Comparison of ENCODE assay signal across 8 cellular contexts in the genomic region with DNA sequence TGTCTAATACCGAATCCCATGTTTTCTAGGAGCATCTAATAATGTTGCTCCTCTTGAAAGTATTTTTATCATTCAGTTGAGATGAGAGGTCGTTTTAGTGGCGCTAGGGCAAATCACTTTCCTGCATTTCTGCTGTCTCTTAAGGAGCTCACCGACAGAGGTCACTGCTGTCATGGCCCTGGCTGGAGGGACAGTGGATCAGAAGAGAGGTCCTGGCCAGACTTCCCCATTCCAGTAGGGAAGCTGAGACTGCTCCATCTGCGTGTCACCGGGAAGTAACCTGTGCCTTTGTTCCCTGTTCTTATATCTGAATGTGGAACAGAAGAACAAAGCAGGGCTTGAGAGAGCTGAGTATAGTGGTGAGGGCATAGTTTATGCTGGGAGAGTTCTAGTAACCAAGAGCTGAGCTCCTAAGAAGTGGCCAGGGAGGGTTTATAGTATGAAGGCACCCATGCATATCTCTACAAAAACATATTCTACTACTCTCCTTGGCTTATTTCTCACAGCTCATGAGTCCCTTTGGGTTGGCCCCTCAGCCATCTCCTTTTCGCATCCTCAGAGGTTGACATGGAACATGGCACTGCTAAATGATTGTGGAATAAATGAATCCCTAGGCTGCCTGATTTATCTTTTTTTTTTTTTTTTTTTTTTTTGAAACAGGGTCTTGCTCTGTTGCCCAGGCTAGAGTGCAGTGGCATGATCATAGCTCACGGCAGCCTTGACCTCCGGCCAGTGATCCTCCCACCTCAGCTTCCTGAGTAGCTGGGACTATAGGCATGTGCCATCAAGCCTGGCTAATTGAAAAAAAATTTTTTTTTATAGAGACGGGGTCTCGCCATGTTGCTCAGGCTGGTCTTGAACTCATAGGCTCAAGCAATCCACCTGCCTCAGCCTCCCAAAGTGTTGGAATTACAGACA. TPM values are rescaled to one million over a fixed set of nuclear protein-coding genes. Genes with fewer than 3 reads are reported as not detected.
DNase-seq lines count a peak whose midpoint lies in the region; ATAC-seq, FAIRE-seq and TF ChIP-seq lines count a peak whose summit lies in the region.

No MANE protein-coding gene starts in this region.

- H3K9me3 Mint-ChIP-seq in stimulated activated effector memory CD8-positive, alpha-beta T cell treated with anti-CD3 and anti-CD28 coated beads, Interleukin-12 subunit alpha, Interleukin-12 subunit beta, amount 100 ng/mL, for 72 hours, result no peaks in the 10 kb centered on the region

- dilution Hi-C loops in mammary epithelial cell (cut with HindIII; ENCODE audit: low sequenced_read_pairs), result no loop called here

- intact Hi-C loops in mammary epithelial cell (cut with micrococcal nuclease), result no loop called here

- no peaks in the 10 kb centered on the region for H4K20me1 ChIP-seq in mammary epithelial cell (ENCODE audit: insufficient read depth, low read length)

- no peak for FAIRE-seq in GM19239 (lab: Jason Lieb, UNC)

- H3K4me3 ChIP-seq in HEK293 (ENCODE audit: low read depth, low read length) (no peak overlapping the region), mammary epithelial cell (replicated peaks in 1 of 3; ENCODE audit: insufficient read depth in 1 of 3, low read depth in 2 of 3, low read length in 3 of 3) (no peak overlapping the region)

- no peak overlapping the region for H3K4me3 Mint-ChIP-seq in stimulated activated effector memory CD8-positive, alpha-beta T cell treated with anti-CD3 and anti-CD28 coated beads, Interleukin-12 subunit alpha, Interleukin-12 subunit beta, amount 100 ng/mL, for 72 hours

- CTCF ChIA-PET in HEK293 (lab: Yijun Ruan, JAX) (interaction anchor here (0.6 to 0.9 kb wide), 5 partner anchors 25 to 951 kb away, joined by 3 to 7 read pairs (median 3); a partner anchor contains a TSS), mammary epithelial cell (lab: Charles Lee; ENCODE audit: low non-redundant PET) (interaction anchor here (0.6 to 0.7 kb wide), 3 partner anchors 32 to 412 kb away, joined by 3 to 4 read pairs (median 3); no protein-coding TSS in a partner anchor)

- no peak overlapping the region for H2AFZ ChIP-seq in mammary epithelial cell (ENCODE audit: low read depth, low read length)

- POLR2A ChIA-PET in HEK293 (lab: Yijun Ruan, JAX), result interaction anchor here (0.6 to 0.7 kb wide), 2 partner anchors 16 to 49 kb away, joined by 3 to 8 read pairs; no protein-coding TSS in a partner anchor

- 79% methylated on average over 10 of the region's 11 CpGs for WGBS in mammary epithelial cell (ENCODE audit: low coverage, missing lambda C conversion rate)

- no peak for ATAC-seq in stimulated activated effector memory CD8-positive, alpha-beta T cell treated with anti-CD3 and anti-CD28 coated beads, Interleukin-12 subunit alpha, Interleukin-12 subunit beta, amount 100 ng/mL, for 72 hours

- no TSS peak for BruUV-seq in mammary epithelial cell (replicated peaks; lab: Mats Ljungman, UMichigan)

- in situ Hi-C loops in mammary epithelial cell (cut with MboI; ENCODE audit: low sequenced_read_pairs in 2 of 2), result no loop called here

- H3K27ac ChIP-seq in HEK293 (ENCODE audit: extremely low read depth, low read depth, low read length) (no peak overlapping the region), mammary epithelial cell (ENCODE audit: insufficient read depth, low read depth, low read length) (no peak overlapping the region)

- H3K9ac ChIP-seq in mammary epithelial cell (ENCODE audit: insufficient read depth, low read length), result no peak overlapping the region

- H3K27ac Mint-ChIP-seq in stimulated activated effector memory CD8-positive, alpha-beta T cell treated with anti-CD3 and anti-CD28 coated beads, Interleukin-12 subunit alpha, Interleukin-12 subunit beta, amount 100 ng/mL, for 72 hours, result peak overlapping the region; percentile 2

- TF ChIP-seq CTCF in HEK293 (tag by site-specific recombination; IDR thresholded peaks at IDR 0.05), result no peak
- TF ChIP-seq CTCF in mammary epithelial cell (conservative IDR thresholded peaks at IDR 0.05 in 1 of 2, IDR thresholded peaks at IDR 0.05 in 1 of 2; ENCODE audit: extremely low read depth in 1 of 2, insufficient read depth in 1 of 2, low read depth in 1 of 2, low read length in 2 of 2), result peak in 1 of 2 donors; percentile 33

- peaks cover 59% of the 10 kb centered on the region for H3K4me1 Mint-ChIP-seq in stimulated activated effector memory CD8-positive, alpha-beta T cell treated with anti-CD3 and anti-CD28 coated beads, Interleukin-12 subunit alpha, Interleukin-12 subunit beta, amount 100 ng/mL, for 72 hours

- H3K4me1 ChIP-seq in HEK293 (ENCODE audit: control insufficient read depth, insufficient read depth, low read length) (no peaks in the 10 kb centered on the region; the same call in 1 of the 2 replicates), mammary epithelial cell (ENCODE audit: insufficient read depth, low read length) (peaks cover under 1% of the 10 kb centered on the region)

- H3K9me3 ChIP-seq in HEK293 (ENCODE audit: control insufficient read depth, insufficient read depth, low read depth, low read length) (no peaks in the 10 kb centered on the region), mammary epithelial cell (replicated peaks; ENCODE audit: insufficient read depth, low read length) (no peaks in the 10 kb centered on the region)

- H3K79me2 ChIP-seq in mammary epithelial cell (ENCODE audit: insufficient read depth, low read length), result peaks cover 91% of the 10 kb centered on the region

- H3K4me2 ChIP-seq in mammary epithelial cell (ENCODE audit: insufficient read depth, low read depth, low read length), result no peak overlapping the region

- no peaks in the 10 kb centered on the region for H3K27me3 ChIP-seq in mammary epithelial cell (ENCODE audit: insufficient read depth, low read length)

- peaks cover 31% of the 10 kb centered on the region for H3K36me3 Mint-ChIP-seq in stimulated activated effector memory CD8-positive, alpha-beta T cell treated with anti-CD3 and anti-CD28 coated beads, Interleukin-12 subunit alpha, Interleukin-12 subunit beta, amount 100 ng/mL, for 72 hours

- DNase-seq in mammary epithelial cell (peak; percentile 5), islet precursor cell (peak; percentile 76), GM19239 (ENCODE audit: insufficient read length, low spot score) (no peak), H4 (ENCODE audit: low spot score) (no peak), glomerular visceral epithelial cell (ENCODE audit: extremely low spot score) (no peak)
- no peak for DNase-seq in stimulated activated effector memory CD8-positive, alpha-beta T cell treated with anti-CD3 and anti-CD28 coated beads, Interleukin-12 subunit alpha, Interleukin-12 subunit beta, amount 100 ng/mL, for 72 hours (ENCODE audit: low spot score in 2 of 2)
- DNase-seq in stimulated activated CD4-positive, alpha-beta T cell treated with anti-CD3 and anti-CD28 coated beads, Interleukin-4, amount 100 ng/mL, for 1 hour, result no peak

- H3K36me3 ChIP-seq in HEK293 (ENCODE audit: control insufficient read depth in 2 of 2, insufficient read depth in 1 of 2, low read length in 2 of 2) (peaks cover 0 to 3% of the 10 kb centered on the region in 2 experiments; a peak in 1 of 3 replicates), mammary epithelial cell (ENCODE audit: insufficient read depth, low read length) (peaks cover 2% of the 10 kb centered on the region)

TF ChIP-seq in HEK293, 187 proteins besides CTCF, POLR2A, EP300 and RAD21:
- TF ChIP-seq MEIS1 (CRISPR knock-in tag; IDR thresholded peaks at IDR 0.05; ENCODE audit: borderline replicate concordance) (no peak), ZNF121 (tag by site-specific recombination; IDR thresholded peaks at IDR 0.05) (peak; percentile 49; the same call in 1 of the 2 replicates), ZNF530 (tag by site-specific recombination; IDR thresholded peaks at IDR 0.05; ENCODE audit: low read depth) (no peak), PRDM1 (tag by site-specific recombination; IDR thresholded peaks at IDR 0.05) (no peak)
- TF ChIP-seq, protein P1, sequence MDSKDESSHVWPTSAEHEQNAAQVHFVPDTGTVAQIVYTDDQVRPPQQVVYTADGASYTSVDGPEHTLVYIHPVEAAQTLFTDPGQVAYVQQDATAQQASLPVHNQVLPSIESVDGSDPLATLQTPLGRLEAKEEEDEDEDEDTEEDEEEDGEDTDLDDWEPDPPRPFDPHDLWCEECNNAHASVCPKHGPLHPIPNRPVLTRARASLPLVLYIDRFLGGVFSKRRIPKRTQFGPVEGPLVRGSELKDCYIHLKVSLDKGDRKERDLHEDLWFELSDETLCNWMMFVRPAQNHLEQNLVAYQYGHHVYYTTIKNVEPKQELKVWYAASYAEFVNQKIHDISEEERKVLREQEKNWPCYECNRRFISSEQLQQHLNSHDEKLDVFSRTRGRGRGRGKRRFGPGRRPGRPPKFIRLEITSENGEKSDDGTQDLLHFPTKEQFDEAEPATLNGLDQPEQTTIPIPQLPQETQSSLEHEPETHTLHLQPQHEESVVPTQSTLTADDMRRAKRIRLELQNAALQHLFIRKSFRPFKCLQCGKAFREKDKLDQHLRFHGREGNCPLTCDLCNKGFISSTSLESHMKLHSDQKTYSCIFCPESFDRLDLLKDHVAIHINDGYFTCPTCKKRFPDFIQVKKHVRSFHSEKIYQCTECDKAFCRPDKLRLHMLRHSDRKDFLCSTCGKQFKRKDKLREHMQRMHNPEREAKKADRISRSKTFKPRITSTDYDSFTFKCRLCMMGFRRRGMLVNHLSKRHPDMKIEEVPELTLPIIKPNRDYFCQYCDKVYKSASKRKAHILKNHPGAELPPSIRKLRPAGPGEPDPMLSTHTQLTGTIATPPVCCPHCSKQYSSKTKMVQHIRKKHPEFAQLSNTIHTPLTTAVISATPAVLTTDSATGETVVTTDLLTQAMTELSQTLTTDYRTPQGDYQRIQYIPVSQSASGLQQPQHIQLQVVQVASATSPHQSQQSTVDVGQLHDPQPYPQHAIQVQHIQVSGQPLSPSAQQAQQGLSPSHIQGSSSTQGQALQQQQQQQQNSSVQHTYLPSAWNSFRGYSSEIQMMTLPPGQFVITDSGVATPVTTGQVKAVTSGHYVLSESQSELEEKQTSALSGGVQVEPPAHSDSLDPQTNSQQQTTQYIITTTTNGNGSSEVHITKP (tag by site-specific recombination; IDR thresholded peaks at IDR 0.05), result 0 out of 2 replicates have a peak, but pooled peaks have one; percentile 17

RNA-seq across cellular contexts. Expression of a gene that starts 27.2 kb away (rescaled TPM):
- total RNA-seq in mammary epithelial cell, result 100 to 1,000 TPM; 147 to 154 TPM
- polyA plus RNA-seq in mammary epithelial cell, result 213 TPM
- 157 TPM for polyA minus RNA-seq in mammary epithelial cell
- 304 and 321 TPM in 2 replicates for total RNA-seq in H4 (2014; rRNA removed; shearing (Covaris generic))

RNA-seq across cellular contexts. Expression of a gene that starts 45.3 kb away (rescaled TPM):
- 10 to 100 TPM in 1 of 2 donors, 1 to 10 TPM in 1; 8.0 to 17.2 TPM for total RNA-seq in mammary epithelial cell
- polyA plus RNA-seq in mammary epithelial cell, result 1.6 TPM
- 17.0 TPM for polyA minus RNA-seq in mammary epithelial cell
- 4.4 and 7.2 TPM in 2 replicates for total RNA-seq in H4 (2014; rRNA removed; shearing (Covaris generic))

RNA-seq across cellular contexts. Expression of a gene that starts 51.6 kb away (rescaled TPM):
- 10 to 100 TPM; 31.8 to 58.5 TPM for total RNA-seq in mammary epithelial cell
- polyA plus RNA-seq in mammary epithelial cell, result 120 TPM
- polyA minus RNA-seq in mammary epithelial cell, result 11.9 TPM
- 102 and 152 TPM in 2 replicates for total RNA-seq in H4 (2014; rRNA removed; shearing (Covaris generic))

Comparison
In these comparisons a context has a peak if more than half of its experiments do, and no peak if none do; other contexts are left out.
1. DNase-seq: peak in mammary epithelial cell (single experiment) and islet precursor cell (single experiment); none in stimulated activated effector memory CD8-positive, alpha-beta T cell treated with anti-CD3 and anti-CD28 coated beads, Interleukin-12 subunit alpha, Interleukin-12 subunit beta, amount 100 ng/mL, for 72 hours (0 of 2), GM19239 (single experiment), H4 (single experiment), stimulated activated CD4-positive, alpha-beta T cell treated with anti-CD3 and anti-CD28 coated beads, Interleukin-4, amount 100 ng/mL, for 1 hour (single experiment) and glomerular visceral epithelial cell (single experiment).